In the genomic region with DNA sequence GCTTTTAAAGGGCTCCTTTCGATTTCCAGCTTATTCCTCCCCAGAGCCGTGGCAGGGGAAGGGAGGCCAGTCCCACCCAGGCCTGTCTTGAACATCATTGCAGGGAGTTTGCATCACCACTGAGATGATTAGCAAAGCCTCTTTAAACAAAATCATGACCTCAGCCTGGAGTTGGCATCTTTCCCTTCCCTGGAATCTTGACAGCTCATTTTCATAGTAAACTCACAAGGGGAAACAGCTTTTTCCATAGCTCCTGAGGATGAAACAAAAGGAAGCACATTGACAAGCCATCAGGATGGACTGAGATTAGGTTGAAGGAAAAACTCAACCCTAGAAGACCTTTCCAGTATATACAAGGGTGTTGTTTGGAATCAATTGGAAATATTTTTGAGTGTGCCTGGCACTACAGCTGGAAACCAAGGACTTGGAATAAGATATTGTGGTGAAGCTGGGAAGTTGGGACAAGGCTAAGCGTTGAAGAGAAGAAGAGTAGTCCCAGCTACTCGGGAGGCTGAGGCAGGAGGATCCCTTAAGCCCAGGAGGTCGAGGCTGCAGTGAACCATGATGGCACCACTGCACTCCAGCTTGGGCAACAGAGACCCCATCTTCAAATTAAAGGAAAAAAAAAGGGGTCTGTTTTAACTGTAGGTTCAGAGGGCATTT, we compare ENCODE assay signal across 7 cellular contexts. TPM values are rescaled to one million over a fixed set of nuclear protein-coding genes. Genes with fewer than 3 reads are reported as not detected.
A peak's percentile ranks its signal among the peaks of the same experiment; 100 is the strongest.
DNase-seq lines count a peak whose midpoint lies in the region; ATAC-seq and TF ChIP-seq lines count a peak whose summit lies in the region.

No MANE protein-coding gene starts in this region.

- ATAC-seq in lower lobe of right lung (peak; percentile 64 to 67), HG03378 (IDR thresholded peaks at IDR 0.05; ENCODE audit: unreplicated experiment) (no peak)

- peak overlapping the region; percentile 65 to 85 for H3K27ac ChIP-seq in coronary artery
- H3K27ac ChIP-seq in lower lobe of right lung, result peak overlapping the region; percentile 69
- H3K27ac ChIP-seq in WERI-Rb-1, result no peak overlapping the region

- no peak for TF ChIP-seq CTCF in coronary artery (IDR thresholded peaks at IDR 0.05)
- no peak for TF ChIP-seq CTCF in lower lobe of right lung (IDR thresholded peaks at IDR 0.05)
- TF ChIP-seq CTCF in WERI-Rb-1 (IDR thresholded peaks at IDR 0.05; ENCODE audit: low read depth, low read length), result no peak

- H3K4me3 ChIP-seq in coronary artery, result peak overlapping the region; percentile 48
- H3K4me3 ChIP-seq in lower lobe of right lung, result no peak overlapping the region
- H3K4me3 ChIP-seq in WERI-Rb-1 (ENCODE audit: low read depth, low read length), result no peak overlapping the region

- H3K27me3 ChIP-seq in lower lobe of right lung (ENCODE audit: low read depth) (peaks cover 29% of the 10 kb centered on the region), WERI-Rb-1 (ENCODE audit: insufficient read depth, low read depth, severe bottlenecking) (no peaks in the 10 kb centered on the region)

- peak; percentile 92 for DNase-seq in LoVo (ENCODE audit: low spot score)
- DNase-seq in coronary artery (ENCODE audit: low spot score), result peak; percentile 92
- no peak for DNase-seq in lower lobe of right lung
- DNase-seq in ureter (ENCODE audit: low spot score), result peak; percentile 83
- no peak for DNase-seq in WERI-Rb-1
- DNase-seq in stimulated activated CD4-positive, alpha-beta T cell treated with anti-CD3 and anti-CD28 coated beads, Interleukin-2, amount 100 ng/mL, for 48 hours, result no peak

- intact Hi-C loops in lower lobe of right lung (cut with DNase I), result no loop called here

- peaks cover 25% of the 10 kb centered on the region for H3K4me1 ChIP-seq in lower lobe of right lung

- no peaks in the 10 kb centered on the region for H3K36me3 ChIP-seq in lower lobe of right lung
- no peaks in the 10 kb centered on the region for H3K36me3 ChIP-seq in WERI-Rb-1

- H3K9me3 ChIP-seq in lower lobe of right lung (no peaks in the 10 kb centered on the region), WERI-Rb-1 (ENCODE audit: severe bottlenecking) (no peaks in the 10 kb centered on the region)

RNA-seq across cellular contexts. Expression of gene LARP6, which starts 3.1 kb away (rescaled TPM):
- total RNA-seq in lower lobe of right lung, result 7.5 TPM
- 19.1 TPM for total RNA-seq in ureter

RNA-seq across cellular contexts. Expression of gene THAP10, which starts 35.2 kb away (rescaled TPM):
- 2.4 TPM for total RNA-seq in lower lobe of right lung
- total RNA-seq in ureter, result 3.8 TPM

RNA-seq across cellular contexts. Expression of gene LRRC49, which starts 35.6 kb away (rescaled TPM):
- total RNA-seq in lower lobe of right lung (7.3 TPM), ureter (28.1 TPM)

Comparison
In these comparisons a context has a peak if more than half of its experiments do, and no peak if none do; other contexts are left out.
1. DNase-seq: peak in LoVo (single experiment), coronary artery (single experiment) and ureter (single experiment); none in lower lobe of right lung (single experiment), WERI-Rb-1 (single experiment) and stimulated activated CD4-positive, alpha-beta T cell treated with anti-CD3 and anti-CD28 coated beads, Interleukin-2, amount 100 ng/mL, for 48 hours (0 of 2).